In the genomic region with DNA sequence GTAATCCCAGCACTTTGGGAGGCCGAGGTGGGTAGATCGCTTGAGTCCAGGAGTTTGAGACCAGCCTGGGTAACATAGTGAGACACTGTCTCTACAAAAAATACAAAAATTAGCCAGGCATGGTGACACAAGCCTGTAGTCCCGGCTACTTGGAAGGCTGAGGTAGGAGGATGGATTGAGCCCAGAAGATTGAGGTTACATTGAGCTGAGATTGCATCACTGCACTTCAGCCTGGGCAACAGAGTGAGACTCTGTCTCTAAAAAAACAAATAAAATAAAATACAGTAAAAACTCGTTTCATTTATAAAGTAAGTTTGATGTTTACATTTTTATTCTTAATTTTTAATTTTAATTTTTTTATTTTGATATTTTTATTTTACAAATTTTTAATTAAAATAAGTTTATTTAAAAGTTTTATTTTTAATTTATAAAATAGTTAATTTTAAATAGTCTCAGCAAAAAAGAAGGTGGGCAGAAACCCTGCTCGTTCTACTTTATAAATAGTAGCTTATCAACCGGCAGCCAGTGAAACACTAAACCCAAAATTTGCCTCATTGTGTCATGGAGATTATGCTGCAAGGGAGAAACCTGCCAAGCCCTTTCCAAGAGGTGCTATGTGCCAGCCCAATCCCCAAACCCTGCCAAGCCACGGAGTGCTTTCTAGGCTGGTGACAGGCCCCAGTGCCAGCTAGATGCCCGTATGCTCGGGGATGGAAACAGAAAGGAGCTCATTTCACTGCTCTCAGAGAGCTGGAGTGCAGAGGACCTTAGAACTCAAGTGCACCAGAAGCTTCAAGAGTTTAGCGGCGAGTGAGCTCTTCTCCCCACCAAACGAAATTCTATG, we compare ENCODE assay signal across 8 cellular contexts. TPM values are rescaled to one million over a fixed set of nuclear protein-coding genes. Genes with fewer than 3 reads are reported as not detected.
DNase-seq lines count a peak whose midpoint lies in the region; ATAC-seq, FAIRE-seq and TF ChIP-seq lines count a peak whose summit lies in the region.

No MANE protein-coding gene starts in this region.

- no peaks in the 10 kb centered on the region for H3K9me3 ChIP-seq in astrocyte (ENCODE audit: insufficient read depth, low read depth, low read length)
- H3K9me3 ChIP-seq in mononuclear cell (ENCODE audit: low read depth, low read length), result no peaks in the 10 kb centered on the region
- H3K9me3 ChIP-seq in spleen, result no peaks in the 10 kb centered on the region

- no peak overlapping the region for H3K4me3 ChIP-seq in astrocyte (ENCODE audit: insufficient read depth, low read depth, low read length)
- H3K4me3 ChIP-seq in mononuclear cell (ENCODE audit: low read length), result peak overlapping the region; percentile 19
- H3K4me3 ChIP-seq in spleen, result peak overlapping the region in 2 of 8 donors; percentile 6 to 28

- H3K36me3 Mint-ChIP-seq in astrocyte (ENCODE audit: low read depth, unreplicated experiment), result peaks cover 4% of the 10 kb centered on the region

- peaks cover 46% of the 10 kb centered on the region for H3K79me2 ChIP-seq in astrocyte (ENCODE audit: insufficient read depth, low read length)

- intact Hi-C loops in spleen (cut with DNase I; ENCODE audit: low total_unique reads), result no loop called here

- peak overlapping the region; percentile 46 for H3K4me2 ChIP-seq in astrocyte (ENCODE audit: low read length)

- H3K4me1 Mint-ChIP-seq in astrocyte (ENCODE audit: low read depth, unreplicated experiment), result peaks cover 21% of the 10 kb centered on the region

- no peak for ATAC-seq in GM18502 (IDR thresholded peaks at IDR 0.05; ENCODE audit: poor library complexity, unreplicated experiment)

- peaks cover 40% of the 10 kb centered on the region for H4K20me1 ChIP-seq in astrocyte (ENCODE audit: insufficient read depth, low read length)

- H3K27me3 ChIP-seq in astrocyte (ENCODE audit: insufficient read depth, low read length), result no peaks in the 10 kb centered on the region
- H3K27me3 ChIP-seq in mononuclear cell (ENCODE audit: insufficient read depth, low read length), result no peaks in the 10 kb centered on the region
- no peaks in the 10 kb centered on the region for H3K27me3 ChIP-seq in spleen (replicated peaks in 1 of 7)

- H3K4me3 Mint-ChIP-seq in astrocyte (ENCODE audit: unreplicated experiment), result no peak overlapping the region

- H2AFZ ChIP-seq in astrocyte (ENCODE audit: low read depth, low read length), result no peak overlapping the region

- H3K4me1 ChIP-seq in astrocyte (ENCODE audit: insufficient read depth, low read length) (peaks cover 19% of the 10 kb centered on the region), mononuclear cell (ENCODE audit: insufficient read depth, low read length) (peaks cover 63% of the 10 kb centered on the region), spleen (peaks cover 7 to 74% (median 17%) of the 10 kb centered on the region in 6 donors)

- no peaks in the 10 kb centered on the region for H3K36me3 ChIP-seq in astrocyte (ENCODE audit: insufficient read depth, low read length)
- no peaks in the 10 kb centered on the region for H3K36me3 ChIP-seq in spleen

- WGBS in spleen, 5 donors, result 58 to 90% (median 73%) methylated on average over 12 of the region's 12 CpGs

- H3K27ac ChIP-seq in astrocyte (ENCODE audit: low read depth, low read length) (no peak overlapping the region), spleen (peak overlapping the region in 2 of 8 donors; percentile 60 to 66)

- TF ChIP-seq POLR2A in spleen (IDR thresholded peaks at IDR 0.05), result no peak

- no peaks in the 10 kb centered on the region for H3K27me3 Mint-ChIP-seq in astrocyte (ENCODE audit: low read depth, unreplicated experiment)

- peak overlapping the region; percentile 37 for H3K9ac ChIP-seq in astrocyte (ENCODE audit: low read length)

- DNase-seq in AG08396 (ENCODE audit: low spot score) (peak; percentile 9), NCI-H2029 treated with DMSO at 0.1 percent for 48 hours (lab: John Stamatoyannopoulos, UW) (peak; percentile 94), astrocyte (ENCODE audit: low read depth) (no peak), A172 (ENCODE audit: low spot score) (no peak), spleen (no peak), NCI-H146 treated with DMSO at 0.1 percent for 48 hours (lab: John Stamatoyannopoulos, UW; ENCODE audit: unreplicated experiment) (no peak)

- H3K9me3 Mint-ChIP-seq in astrocyte (ENCODE audit: unreplicated experiment), result no peaks in the 10 kb centered on the region

- FAIRE-seq in astrocyte (lab: Jason Lieb, UNC), result no peak

- TF ChIP-seq CTCF in astrocyte (IDR thresholded peaks at IDR 0.05; ENCODE audit: insufficient read depth, low read depth, low read length) (no peak), spleen (IDR thresholded peaks at IDR 0.05 in 8 of 11, conservative IDR thresholded peaks at IDR 0.05 in 3 of 11) (no peak)

- no peak overlapping the region for H3K27ac Mint-ChIP-seq in astrocyte (ENCODE audit: unreplicated experiment)

RNA-seq across cellular contexts. Expression of a gene that starts 38.9 kb away (rescaled TPM):
- total RNA-seq in astrocyte (57.3 and 60.3 TPM in 2 replicates), mononuclear cell (70.2 TPM), spleen (10 to 100 TPM; 16.9 to 29.8 (median 25.5) TPM)
- 9.2 TPM in 2 replicates for total RNA-seq in A172 (2014; rRNA removed; shearing (Covaris generic))
- 1 to 10 TPM; 1.5 to 2.7 (median 2.1) TPM for polyA plus RNA-seq in spleen

Comparison
In these comparisons a context has a peak if more than half of its experiments do, and no peak if none do; other contexts are left out.
1. DNase-seq: peak in AG08396 (single experiment) and NCI-H2029 treated with DMSO at 0.1 percent for 48 hours (single experiment); none in astrocyte (single experiment), A172 (single experiment), spleen (single experiment) and NCI-H146 treated with DMSO at 0.1 percent for 48 hours (single experiment).